ENCODE assay signal across 2 cellular contexts in genomic region chr20:2805682-2806350, GRCh38.
TF ChIP-seq lines count a peak whose summit lies in the region.

No MANE protein-coding gene starts in this region.

TF ChIP-seq in SK-N-SH, 30 proteins besides CTCF, POLR2A, EP300 and RAD21:
- no peak for TF ChIP-seq MAX (IDR thresholded peaks at IDR 0.05; ENCODE audit: low read depth)
- TF ChIP-seq RFX5 (IDR thresholded peaks at IDR 0.05; ENCODE audit: low read length) = no peak
- TF ChIP-seq YY1 (IDR thresholded peaks at IDR 0.05; ENCODE audit: low read depth) = no peak
- TF ChIP-seq USF2 (IDR thresholded peaks at IDR 0.05; ENCODE audit: borderline replicate concordance, low read depth, low read length) = no peak
- no peak for TF ChIP-seq POLR2AphosphoS5 (IDR thresholded peaks at IDR 0.05; ENCODE audit: low read depth, low read length)
- TF ChIP-seq GATA2 (CRISPR knock-in tag; IDR thresholded peaks at IDR 0.05) = no peak
- TF ChIP-seq FOSL2 (IDR thresholded peaks at IDR 0.05; ENCODE audit: borderline replicate concordance, low read depth) = no peak
- TF ChIP-seq NRF1 (IDR thresholded peaks at IDR 0.05; ENCODE audit: low read depth, low read length) = no peak
- no peak for TF ChIP-seq PBX3 (IDR thresholded peaks at IDR 0.05)
- TF ChIP-seq ELF1 (IDR thresholded peaks at IDR 0.05) = no peak
- TF ChIP-seq RCOR1 (IDR thresholded peaks at IDR 0.05; ENCODE audit: low read length) = no peak
- TF ChIP-seq REST (IDR thresholded peaks at IDR 0.05; ENCODE audit: low read depth, low read length) = no peak
- TF ChIP-seq IRF3 (IDR thresholded peaks at IDR 0.05; ENCODE audit: low read depth, low read length) = no peak
- no peak for TF ChIP-seq FOXJ3 (CRISPR knock-in tag; IDR thresholded peaks at IDR 0.05)
- TF ChIP-seq RXRA (IDR thresholded peaks at IDR 0.05; ENCODE audit: borderline replicate concordance, low read depth) = no peak

TF ChIP-seq in SK-N-SH treated with all-trans-retinoic acid at 6 μM for 48 hours, 23 proteins besides CTCF, POLR2A, EP300 and RAD21:
- TF ChIP-seq CREB5 (CRISPR knock-in tag; IDR thresholded peaks at IDR 0.05; ENCODE audit: low read depth) (no peak), TCF4 (CRISPR knock-in tag; IDR thresholded peaks at IDR 0.05; ENCODE audit: borderline replicate concordance) (no peak), GLIS3 (CRISPR knock-in tag; IDR thresholded peaks at IDR 0.05) (no peak), BACH2 (CRISPR knock-in tag; IDR thresholded peaks at IDR 0.05; ENCODE audit: borderline replicate concordance) (no peak), ZNF8 (CRISPR knock-in tag; IDR thresholded peaks at IDR 0.05) (no peak), SNAI2 (CRISPR knock-in tag; IDR thresholded peaks at IDR 0.05) (no peak), RARB (CRISPR knock-in tag; IDR thresholded peaks at IDR 0.05) (no peak), PATZ1 (CRISPR knock-in tag; IDR thresholded peaks at IDR 0.05; ENCODE audit: borderline replicate concordance) (no peak), TSHZ2 (CRISPR knock-in tag; IDR thresholded peaks at IDR 0.05) (no peak), ZNF565 (CRISPR knock-in tag; conservative IDR thresholded peaks at IDR 0.05; ENCODE audit: low read depth) (no peak), OSR1 (CRISPR knock-in tag; IDR thresholded peaks at IDR 0.05) (no peak), ZNF70 (CRISPR knock-in tag; IDR thresholded peaks at IDR 0.05) (no peak), ZFP30 (CRISPR knock-in tag; IDR thresholded peaks at IDR 0.05) (no peak), ZC3H10 (CRISPR knock-in tag; IDR thresholded peaks at IDR 0.05) (no peak), POU6F1 (CRISPR knock-in tag; IDR thresholded peaks at IDR 0.05; ENCODE audit: borderline replicate concordance, low read depth) (no peak), ESRRG (CRISPR knock-in tag; IDR thresholded peaks at IDR 0.05) (no peak), PPARA (CRISPR knock-in tag; IDR thresholded peaks at IDR 0.05; ENCODE audit: borderline replicate concordance) (no peak), ISL1 (CRISPR knock-in tag; IDR thresholded peaks at IDR 0.05) (no peak)
TF ChIP-seq in SK-N-SH treated with all-trans-retinoic acid at 6 μM for 48 hours: peak in this region for 0.
